ENCODE assay signal across 17 cellular contexts in genomic region chr6:109448615-109449014, GRCh38. TPM values are rescaled to one million over a fixed set of nuclear protein-coding genes. Genes with fewer than 3 reads are reported as not detected.
DNase-seq lines count a peak whose midpoint lies in the region; ATAC-seq and TF ChIP-seq lines count a peak whose summit lies in the region.
"Had no signal": no experiment of that assay in that cellular context is flagged by ENCODE, and none has a peak within 500 bp of the region (broad histone marks: within the 10 kb centered on the region; RNA-seq: fewer than 3 reads in every experiment).

No MANE protein-coding gene starts in this region.

- POLR2A ChIA-PET in Panc1 (lab: Charles Lee), result interaction anchor here (1.0 kb wide), 1 partner anchor 1425 kb away, joined by 3 read pairs; no protein-coding TSS in a partner anchor

- no peaks in the 10 kb centered on the region for H3K27me3 Mint-ChIP-seq in activated T-cell treated with anti-CD3 and anti-CD28 coated beads, Interleukin-2, amount 50 U/mL, for 24 hours
- H3K27me3 Mint-ChIP-seq in activated T-cell treated with anti-CD3 and anti-CD28 coated beads, Interleukin-2, amount 50 U/mL, for 72 hours (ENCODE audit: low read depth), result no peaks in the 10 kb centered on the region
- H3K27me3 Mint-ChIP-seq in glutamatergic neuron (ENCODE audit: unreplicated experiment), result peaks cover 20% of the 10 kb centered on the region

- in situ Hi-C loops in Panc1 (cut with HindIII; ENCODE audit: low pct_unique_long_range_greater_than_20kb, low sequenced_read_pairs), result no loop called here

- peaks cover 2% of the 10 kb centered on the region; the same call in 1 of the 2 replicates for H3K36me3 ChIP-seq in Panc1 (ENCODE audit: control insufficient read depth, insufficient read depth, low read length)
- H3K36me3 ChIP-seq: uterus had no signal

- peak overlapping the region; percentile 37 for H3K27ac Mint-ChIP-seq in activated T-cell treated with anti-CD3 and anti-CD28 coated beads, Interleukin-2, amount 50 U/mL, for 24 hours
- H3K27ac Mint-ChIP-seq in activated T-cell treated with anti-CD3 and anti-CD28 coated beads, Interleukin-2, amount 50 U/mL, for 72 hours, result no peak overlapping the region
- H3K27ac Mint-ChIP-seq in glutamatergic neuron (ENCODE audit: unreplicated experiment), result peak overlapping the region; percentile 73

- no peaks in the 10 kb centered on the region for H3K27me3 ChIP-seq in Panc1 (ENCODE audit: control insufficient read depth, insufficient read depth, low read length)
- H3K27me3 ChIP-seq: gastroesophageal sphincter, stomach, uterus had no signal

- no peak for DNase-seq in activated T-cell treated with anti-CD3 and anti-CD28 coated beads, Interleukin-2, amount 50 U/mL, for 24 hours
- no peak for DNase-seq in activated T-cell treated with anti-CD3 and anti-CD28 coated beads, Interleukin-2, amount 50 U/mL, for 72 hours
- DNase-seq in Panc1 (ENCODE audit: low read depth, low spot score), result no peak
- DNase-seq in glutamatergic neuron, result no peak
- DNase-seq: activated CD4-positive, alpha-beta T cell treated with anti-CD3 and anti-CD28 coated beads for 4 hours; left ventricle myocardium superior; NCI-H1694 treated with DMSO at 0.1 percent for 48 hours; NCI-H446 treated with DMSO at 0.1 percent for 48 hours; SHP77 treated with DMSO at 0.1 percent for 48 hours; T-helper 9 cell; uterus had no signal

- no peak overlapping the region for H3K4me3 ChIP-seq in Panc1 (ENCODE audit: low read depth in 2 of 2, low read length in 2 of 2)
- H3K4me3 ChIP-seq: gastroesophageal sphincter, stomach, uterus had no signal

- H3K9me3 ChIP-seq in Panc1 (ENCODE audit: control insufficient read depth, insufficient read depth, low read depth, low read length), result no peaks in the 10 kb centered on the region
- H3K9me3 ChIP-seq: gastroesophageal sphincter, stomach, uterus had no signal

- peaks cover 32% of the 10 kb centered on the region for H3K4me1 Mint-ChIP-seq in activated T-cell treated with anti-CD3 and anti-CD28 coated beads, Interleukin-2, amount 50 U/mL, for 24 hours (ENCODE audit: low read depth)
- H3K4me1 Mint-ChIP-seq in activated T-cell treated with anti-CD3 and anti-CD28 coated beads, Interleukin-2, amount 50 U/mL, for 72 hours (ENCODE audit: low read depth), result peaks cover 29% of the 10 kb centered on the region
- H3K4me1 Mint-ChIP-seq in glutamatergic neuron (ENCODE audit: low read depth, unreplicated experiment), result peaks cover 23% of the 10 kb centered on the region

- H3K36me3 Mint-ChIP-seq in activated T-cell treated with anti-CD3 and anti-CD28 coated beads, Interleukin-2, amount 50 U/mL, for 24 hours (ENCODE audit: low read depth), result peaks cover 66% of the 10 kb centered on the region
- H3K36me3 Mint-ChIP-seq in activated T-cell treated with anti-CD3 and anti-CD28 coated beads, Interleukin-2, amount 50 U/mL, for 72 hours (ENCODE audit: insufficient read depth in 2 of 2), result peaks cover 5% of the 10 kb centered on the region in 2 donors
- H3K36me3 Mint-ChIP-seq in glutamatergic neuron (ENCODE audit: unreplicated experiment), result peaks cover 5% of the 10 kb centered on the region

- H3K27ac ChIP-seq in Panc1 (ENCODE audit: low read length) (no peak overlapping the region), temporal lobe (ENCODE audit: low read depth, low read length) (peak overlapping the region; percentile 20)
- H3K27ac ChIP-seq: gastroesophageal sphincter, stomach, uterus had no signal

- no peak overlapping the region for H3K4me3 Mint-ChIP-seq in activated T-cell treated with anti-CD3 and anti-CD28 coated beads, Interleukin-2, amount 50 U/mL, for 24 hours
- H3K4me3 Mint-ChIP-seq in activated T-cell treated with anti-CD3 and anti-CD28 coated beads, Interleukin-2, amount 50 U/mL, for 72 hours, result no peak overlapping the region
- H3K4me3 Mint-ChIP-seq in glutamatergic neuron (ENCODE audit: unreplicated experiment), result no peak overlapping the region

- ATAC-seq in activated T-cell treated with anti-CD3 and anti-CD28 coated beads, Interleukin-2, amount 50 U/mL, for 72 hours (replicated peaks in 1 of 2), result no peak
- ATAC-seq in Panc1, result peak; percentile 2; the same call in 1 of the 2 replicates
- no peak for ATAC-seq in HG03045 (IDR thresholded peaks at IDR 0.05; ENCODE audit: unreplicated experiment)
- no peak for ATAC-seq in HG03280 (IDR thresholded peaks at IDR 0.05; ENCODE audit: unreplicated experiment)
- no peak for ATAC-seq in GM21717 (IDR thresholded peaks at IDR 0.05; ENCODE audit: unreplicated experiment)
- ATAC-seq: gastroesophageal sphincter, left ventricle myocardium superior had no signal

- BruUV-seq in Panc1 (replicated peaks; lab: Mats Ljungman, UMichigan), result no TSS peak

- CTCF ChIA-PET in Panc1 (lab: Charles Lee), result interaction anchor here (0.6 to 1.2 kb wide), 2 partner anchors 12 to 34 kb away, joined by 3 to 4 read pairs; no protein-coding TSS in a partner anchor

- TF ChIP-seq CTCF in Panc1 (IDR thresholded peaks at IDR 0.05), result no peak
- TF ChIP-seq CTCF in glutamatergic neuron (IDR thresholded peaks at IDR 0.05; ENCODE audit: partially characterized antibody, unreplicated experiment), result no peak

- no peaks in the 10 kb centered on the region; the same call in 1 of the 2 replicates for H3K4me1 ChIP-seq in Panc1 (ENCODE audit: control insufficient read depth, insufficient read depth, low read length)
- H3K4me1 ChIP-seq: uterus had no signal

- H3K9me3 Mint-ChIP-seq in activated T-cell treated with anti-CD3 and anti-CD28 coated beads, Interleukin-2, amount 50 U/mL, for 24 hours, result no peaks in the 10 kb centered on the region
- no peaks in the 10 kb centered on the region for H3K9me3 Mint-ChIP-seq in activated T-cell treated with anti-CD3 and anti-CD28 coated beads, Interleukin-2, amount 50 U/mL, for 72 hours
- H3K9me3 Mint-ChIP-seq in glutamatergic neuron (ENCODE audit: unreplicated experiment), result peaks cover 18% of the 10 kb centered on the region

- intact Hi-C loops in Panc1 (cut with micrococcal nuclease; ENCODE audit: unreplicated experiment), result no loop called here

RNA-seq across cellular contexts. Expression of gene MICAL1, which starts 7.0 kb away (rescaled TPM):
- total RNA-seq in activated T-cell treated with anti-CD3 and anti-CD28 coated beads, Interleukin-2, amount 50 U/mL, for 72 hours, result 10 to 100 TPM; 70.4 to 76.7 TPM
- total RNA-seq in Panc1 (2021; ENCODE audit: unreplicated experiment), result 64.5 TPM
- 66.5 TPM for polyA plus RNA-seq in Panc1 (2012; ENCODE audit: insufficient read length)
- 782 TPM for total RNA-seq in glutamatergic neuron (ENCODE audit: unreplicated experiment)
- total RNA-seq in temporal lobe, result 29.7 TPM

RNA-seq across cellular contexts. Expression of gene SMPD2, which starts 8.1 kb away (rescaled TPM):
- 1 to 10 TPM; 6.7 to 8.8 TPM for total RNA-seq in activated T-cell treated with anti-CD3 and anti-CD28 coated beads, Interleukin-2, amount 50 U/mL, for 72 hours
- total RNA-seq in Panc1 (2021; ENCODE audit: unreplicated experiment) (50.0 TPM), glutamatergic neuron (ENCODE audit: unreplicated experiment) (6.4 TPM), temporal lobe (3.4 TPM)
- polyA plus RNA-seq in Panc1 (2012; ENCODE audit: insufficient read length), result 51.0 TPM

RNA-seq across cellular contexts. Expression of gene PPIL6, which starts 8.2 kb away (rescaled TPM):
- under 1 TPM; 0.17 to 0.56 TPM for total RNA-seq in activated T-cell treated with anti-CD3 and anti-CD28 coated beads, Interleukin-2, amount 50 U/mL, for 72 hours
- total RNA-seq in Panc1 (2021; ENCODE audit: unreplicated experiment) (2.2 TPM), glutamatergic neuron (ENCODE audit: unreplicated experiment) (0.83 TPM), temporal lobe (21.1 TPM)
- polyA plus RNA-seq in Panc1 (2012; ENCODE audit: insufficient read length), result 2.0 TPM

RNA-seq across cellular contexts. Expression of gene ZBTB24, which starts 34.4 kb away (rescaled TPM):
- total RNA-seq in activated T-cell treated with anti-CD3 and anti-CD28 coated beads, Interleukin-2, amount 50 U/mL, for 72 hours, result 10 to 100 TPM; 14.2 to 15.9 TPM
- total RNA-seq in Panc1 (2021; ENCODE audit: unreplicated experiment) (21.5 TPM), glutamatergic neuron (ENCODE audit: unreplicated experiment) (6.4 TPM), temporal lobe (10.3 TPM)
- 7.8 TPM for polyA plus RNA-seq in Panc1 (2012; ENCODE audit: insufficient read length)

Comparison
In these comparisons a context has a peak if more than half of its experiments do, and no peak if none do; other contexts are left out.
1. RNA of gene MICAL1, which starts 7.0 kb away (total RNA-seq): 782 TPM in glutamatergic neuron (single experiment); 70.4 to 76.7 TPM in activated T-cell treated with anti-CD3 and anti-CD28 coated beads, Interleukin-2, amount 50 U/mL, for 72 hours, 64.5 TPM in Panc1 (single experiment) and 29.7 TPM in temporal lobe (single experiment); every median in the first group is over 10 times any median in the second.